8 cellular contexts compared by ENCODE assay signal in the genomic region with DNA sequence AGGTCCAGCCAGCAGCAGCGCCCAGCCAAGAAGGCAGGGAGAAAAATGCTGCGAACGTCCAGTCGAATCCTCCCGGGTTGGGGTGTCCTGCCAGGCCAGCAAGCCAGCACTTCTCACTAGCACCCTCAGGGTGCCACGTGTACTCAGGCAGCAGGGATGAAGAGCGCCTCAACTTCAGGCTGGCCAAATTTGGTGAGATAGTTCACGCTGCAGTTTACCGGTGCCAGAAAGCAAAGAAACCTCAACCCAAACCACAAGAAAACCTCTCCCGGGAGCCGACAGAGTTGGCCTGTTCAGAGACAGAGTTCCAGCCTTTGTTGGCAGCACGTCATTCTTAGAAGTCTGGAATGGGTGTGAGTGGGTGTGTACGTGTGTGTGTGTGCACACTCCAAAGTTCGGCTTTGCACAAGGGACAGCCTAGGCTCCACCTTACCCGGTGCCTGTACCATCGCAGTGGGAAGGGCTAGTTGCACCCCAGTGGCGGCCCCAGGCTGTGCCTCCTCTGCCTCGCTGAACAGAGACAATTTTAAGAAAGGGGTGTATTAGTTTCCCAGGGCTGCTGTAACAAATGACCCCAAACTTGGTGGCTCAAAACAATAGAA. TPM values are rescaled to one million over a fixed set of nuclear protein-coding genes. Genes with fewer than 3 reads are reported as not detected.
DNase-seq lines count a peak whose midpoint lies in the region; ATAC-seq and TF ChIP-seq lines count a peak whose summit lies in the region.

No MANE protein-coding gene starts in this region.

- TF ChIP-seq CTCF in CD4-positive, alpha-beta T cell (IDR thresholded peaks at IDR 0.05), result no peak

- H3K18ac ChIP-seq in neuronal stem cell (ENCODE audit: low read length), result no peak overlapping the region

- peaks cover 5 to 13% of the 10 kb centered on the region in 2 donors for H3K4me1 ChIP-seq in neuronal stem cell (ENCODE audit: control insufficient read depth in 2 of 2, insufficient read depth in 1 of 2, low read depth in 1 of 2, low read length in 2 of 2)

- H3K79me1 ChIP-seq in neuronal stem cell (ENCODE audit: low read depth, low read length), result no peaks in the 10 kb centered on the region

- CTCF ChIA-PET in CD4-positive, alpha-beta T cell (lab: Charles Lee), result interaction anchor here (1.4 to 3.5 kb wide), 3 partner anchors 21 to 164 kb away, joined by 8 to 15 read pairs (median 8); partner anchors contain the start of gene CDK17

- peak overlapping the region; percentile 26 for H3K27ac ChIP-seq in CD4-positive, alpha-beta T cell (ENCODE audit: low read depth, low read length)
- no peak overlapping the region for H3K27ac ChIP-seq in neuronal stem cell (replicated peaks; ENCODE audit: low read length)

- peak in 5 of 10 experiments; percentile 9 to 59 (median 28) for DNase-seq in CD4-positive, alpha-beta T cell
- peak in 3 of 5 donors; percentile 29 to 33 (median 32) for DNase-seq in T-helper 1 cell
- peak in 1 of 3 experiments; percentile 27 for DNase-seq in effector memory CD8-positive, alpha-beta T cell
- no peak for DNase-seq in neuronal stem cell (ENCODE audit: low spot score)
- no peak for DNase-seq in foreskin melanocyte

- H3K9me3 ChIP-seq in CD4-positive, alpha-beta T cell (ENCODE audit: control insufficient read depth, low read length), result no peaks in the 10 kb centered on the region
- no peaks in the 10 kb centered on the region for H3K9me3 ChIP-seq in neuronal stem cell (replicated peaks in 1 of 2; ENCODE audit: control insufficient read depth in 2 of 2, insufficient read depth in 1 of 2, low read depth in 1 of 2, low read length in 2 of 2)

- H3K27ac Mint-ChIP-seq in CD4-positive, alpha-beta T cell, result peak overlapping the region; percentile 97
- H3K27ac Mint-ChIP-seq in effector memory CD8-positive, alpha-beta T cell, result peak overlapping the region; percentile 92 to 94

- no peaks in the 10 kb centered on the region for H3K36me3 ChIP-seq in neuronal stem cell (replicated peaks in 1 of 2; ENCODE audit: control insufficient read depth in 2 of 2, insufficient read depth in 2 of 2, low read length in 2 of 2)

- H3K9ac ChIP-seq in neuronal stem cell (ENCODE audit: low read depth, low read length, poor library complexity), result no peak overlapping the region

- H3K4me3 Mint-ChIP-seq in CD4-positive, alpha-beta T cell, result peak overlapping the region; percentile 67
- H3K4me3 Mint-ChIP-seq in effector memory CD8-positive, alpha-beta T cell, result peak overlapping the region; percentile 61 to 65

- H3K27me3 Mint-ChIP-seq in CD4-positive, alpha-beta T cell, result no peaks in the 10 kb centered on the region
- H3K27me3 Mint-ChIP-seq in effector memory CD8-positive, alpha-beta T cell, result no peaks in the 10 kb centered on the region

- H3K14ac ChIP-seq in neuronal stem cell (ENCODE audit: low read length), result peak overlapping the region; percentile 21

- H3K9me3 Mint-ChIP-seq in CD4-positive, alpha-beta T cell, result no peaks in the 10 kb centered on the region
- H3K9me3 Mint-ChIP-seq in effector memory CD8-positive, alpha-beta T cell, result no peaks in the 10 kb centered on the region

- intact Hi-C loops in CD4-positive, alpha-beta T cell (cut with DNase I, micrococcal nuclease), result no loop called here

- H4K8ac ChIP-seq in neuronal stem cell (ENCODE audit: low read depth, low read length), result no peak overlapping the region

- no peak overlapping the region for H2BK12ac ChIP-seq in neuronal stem cell (ENCODE audit: low read length)

- H3K27me3 ChIP-seq in CD4-positive, alpha-beta T cell (ENCODE audit: control insufficient read depth, insufficient read depth, low read length), result no peaks in the 10 kb centered on the region
- no peaks in the 10 kb centered on the region for H3K27me3 ChIP-seq in neuronal stem cell (ENCODE audit: control insufficient read depth in 3 of 3, insufficient read depth in 3 of 3, low read depth in 1 of 3, low read length in 3 of 3)

- no peak overlapping the region for H2BK120ac ChIP-seq in neuronal stem cell (ENCODE audit: low read depth, low read length)

- peaks cover 72% of the 10 kb centered on the region for H3K4me1 Mint-ChIP-seq in CD4-positive, alpha-beta T cell (ENCODE audit: low read depth)
- H3K4me1 Mint-ChIP-seq in effector memory CD8-positive, alpha-beta T cell (ENCODE audit: low read depth in 2 of 2), result peaks cover 59 to 62% of the 10 kb centered on the region in 2 donors

- H4K91ac ChIP-seq in neuronal stem cell (ENCODE audit: low read depth, low read length, poor library complexity), result no peak overlapping the region

- no peak overlapping the region for H3K4ac ChIP-seq in neuronal stem cell (ENCODE audit: low read length)

- POLR2A ChIA-PET in CD4-positive, alpha-beta T cell (lab: Charles Lee), result interaction anchor here (0.8 to 2.5 kb wide), 4 partner anchors 25 to 164 kb away, joined by 3 to 9 read pairs (median 6); partner anchors contain the start of gene CDK17

- H2AFZ ChIP-seq in neuronal stem cell (ENCODE audit: low read length), result no peak overlapping the region

- WGBS in neuronal stem cell (ENCODE audit: extremely low coverage in 2 of 2, insufficient read length in 2 of 2, insufficient replicate concordance in 1 of 2), 2 donors, result no CpG with 5 or more reads among the region's 18 CpGs

- no peak overlapping the region for H3K4me3 ChIP-seq in neuronal stem cell (ENCODE audit: low read length in 2 of 2)

- no peak overlapping the region for H2BK15ac ChIP-seq in neuronal stem cell (ENCODE audit: low read length)

- H2BK5ac ChIP-seq in neuronal stem cell (ENCODE audit: low read length), result no peak overlapping the region

- H3K4me2 ChIP-seq in neuronal stem cell (ENCODE audit: insufficient read depth, low read length, poor library complexity, severe bottlenecking), result no peak overlapping the region

- peak; percentile 73 for ATAC-seq in CD4-positive, alpha-beta T cell (ENCODE audit: poor library complexity)
- peak; percentile 48 for ATAC-seq in effector memory CD8-positive, alpha-beta T cell (replicated peaks)
- ATAC-seq in HG02852 (IDR thresholded peaks at IDR 0.05; ENCODE audit: unreplicated experiment) (no peak), GM21528 (IDR thresholded peaks at IDR 0.05; ENCODE audit: low FRiP score, unreplicated experiment) (no peak), HG03139 (IDR thresholded peaks at IDR 0.05; ENCODE audit: unreplicated experiment) (no peak)

- H3K23ac ChIP-seq in neuronal stem cell (ENCODE audit: low read depth, low read length, poor library complexity), result no peak overlapping the region

- H2AK5ac ChIP-seq in neuronal stem cell (ENCODE audit: low read depth, low read length), result no peak overlapping the region

- peaks cover 39% of the 10 kb centered on the region for H3K36me3 Mint-ChIP-seq in CD4-positive, alpha-beta T cell (ENCODE audit: low read depth)
- peaks cover 58% of the 10 kb centered on the region for H3K36me3 Mint-ChIP-seq in effector memory CD8-positive, alpha-beta T cell (ENCODE audit: insufficient read depth)

RNA-seq across cellular contexts. Expression of gene ELK3, which starts 42.1 kb away (rescaled TPM):
- 10 to 100 TPM; 26.8 to 31.5 TPM for total RNA-seq in CD4-positive, alpha-beta T cell
- 6.3 TPM for polyA plus RNA-seq in neuronal stem cell (2013, experiment 1 of 2)
- 6.6 TPM for polyA plus RNA-seq in neuronal stem cell (2013, experiment 2 of 2)

Comparison
In these comparisons a context has a peak if more than half of its experiments do, and no peak if none do; other contexts are left out.
1. ATAC-seq: peak in CD4-positive, alpha-beta T cell (single experiment) and effector memory CD8-positive, alpha-beta T cell (single experiment); none in HG02852 (single experiment), GM21528 (single experiment) and HG03139 (single experiment).
2. DNase-seq: peak in T-helper 1 cell (3 of 5); none in neuronal stem cell (single experiment) and foreskin melanocyte (single experiment).